In genomic region chr7:22676385-22676784, GRCh38 we compare ENCODE assay signal across 14 cellular contexts. TPM values are rescaled to one million over a fixed set of nuclear protein-coding genes. Genes with fewer than 3 reads are reported as not detected.
DNase-seq lines count a peak whose midpoint lies in the region; ATAC-seq and TF ChIP-seq lines count a peak whose summit lies in the region.
"Had no signal": no experiment of that assay in that cellular context is flagged by ENCODE, and none has a peak within 500 bp of the region (broad histone marks: within the 10 kb centered on the region; RNA-seq: fewer than 3 reads in every experiment).

No MANE protein-coding gene starts in this region.

- no peak for TF ChIP-seq EP300 in tibial nerve (IDR thresholded peaks at IDR 0.05)

- POLR2A ChIA-PET in CD4-positive, alpha-beta memory T cell (lab: Charles Lee; ENCODE audit: partially characterized antibody): interaction anchor here (1.6 kb wide), 1 partner anchor 21 kb away, joined by 20 read pairs; no protein-coding TSS in a partner anchor

- peak; percentile 56 for ATAC-seq in GM18511 (IDR thresholded peaks at IDR 0.05; ENCODE audit: unreplicated experiment)
- ATAC-seq in HG03571 (IDR thresholded peaks at IDR 0.05; ENCODE audit: unreplicated experiment): peak; percentile 46
- no peak for ATAC-seq in psoas muscle

- H3K27me3 Mint-ChIP-seq in CD4-positive, alpha-beta memory T cell: no peaks in the 10 kb centered on the region

- H3K4me1 Mint-ChIP-seq in CD4-positive, alpha-beta memory T cell: peaks cover 53 to 80% (median 72%) of the 10 kb centered on the region in 4 donors

- H3K9me3 Mint-ChIP-seq in CD4-positive, alpha-beta memory T cell: no peaks in the 10 kb centered on the region
- H3K9me3 Mint-ChIP-seq: activated T-cell treated with anti-CD3 and anti-CD28 coated beads, Interleukin-2, amount 50 U/mL, for 4 hours; CD8-positive, alpha-beta T cell had no signal

- in situ Hi-C loops in brain microvascular endothelial cell (cut with HindIII; ENCODE audit: low pct_ligation_motif_present, low sequenced_read_pairs): no loop called here

- no peak overlapping the region for H3K27ac ChIP-seq in CD4-positive, alpha-beta memory T cell (ENCODE audit: low read depth, low read length)
- peak overlapping the region; percentile 39 for H3K27ac ChIP-seq in brain microvascular endothelial cell
- peak overlapping the region in 1 of 4 donors; percentile 4 for H3K27ac ChIP-seq in tibial nerve
- H3K27ac ChIP-seq in colonic mucosa: no peak overlapping the region
- H3K27ac ChIP-seq in psoas muscle: no peak overlapping the region
- H3K27ac ChIP-seq: skin epidermis, WERI-Rb-1 had no signal

- H3K4me3 Mint-ChIP-seq in CD4-positive, alpha-beta memory T cell: peak overlapping the region; percentile 1 to 89 (median 54)
- H3K4me3 Mint-ChIP-seq: activated T-cell treated with anti-CD3 and anti-CD28 coated beads, Interleukin-2, amount 50 U/mL, for 4 hours; CD8-positive, alpha-beta T cell had no signal

- TF ChIP-seq POLR2A in tibial nerve (IDR thresholded peaks at IDR 0.05): no peak

- H3K36me3 ChIP-seq in CD4-positive, alpha-beta memory T cell (ENCODE audit: insufficient read depth, low read length): no peaks in the 10 kb centered on the region
- H3K36me3 ChIP-seq in brain microvascular endothelial cell (replicated peaks): no peaks in the 10 kb centered on the region
- H3K36me3 ChIP-seq in tibial nerve: no peaks in the 10 kb centered on the region
- H3K36me3 ChIP-seq in colonic mucosa: no peaks in the 10 kb centered on the region
- H3K36me3 ChIP-seq in psoas muscle (ENCODE audit: insufficient read depth in 1 of 2, low read depth in 1 of 2): no peaks in the 10 kb centered on the region
- H3K36me3 ChIP-seq: WERI-Rb-1 had no signal

- TF ChIP-seq CTCF in brain microvascular endothelial cell (IDR thresholded peaks at IDR 0.05; ENCODE audit: low read depth, low read length, missing control alignments) (no peak), tibial nerve (IDR thresholded peaks at IDR 0.05) (no peak), colonic mucosa (IDR thresholded peaks at IDR 0.05) (no peak), psoas muscle (IDR thresholded peaks at IDR 0.05) (no peak)

- no peaks in the 10 kb centered on the region for H3K27me3 ChIP-seq in CD4-positive, alpha-beta memory T cell (ENCODE audit: insufficient read depth, low read length)
- H3K27me3 ChIP-seq in brain microvascular endothelial cell (replicated peaks) (no peaks in the 10 kb centered on the region), tibial nerve (no peaks in the 10 kb centered on the region), colonic mucosa (no peaks in the 10 kb centered on the region), psoas muscle (ENCODE audit: insufficient read depth in 3 of 3, low read length in 2 of 3) (no peaks in the 10 kb centered on the region)

- H3K9me3 ChIP-seq in CD4-positive, alpha-beta memory T cell (ENCODE audit: control insufficient read depth in 1 of 2, low read length in 2 of 2): no peaks in the 10 kb centered on the region
- H3K9me3 ChIP-seq in tibial nerve (no peaks in the 10 kb centered on the region), colonic mucosa (no peaks in the 10 kb centered on the region), psoas muscle (no peaks in the 10 kb centered on the region)

- CTCF ChIA-PET in CD4-positive, alpha-beta memory T cell (lab: Charles Lee; ENCODE audit: partially characterized antibody): interaction anchor here (1.0 to 2.1 kb wide), 4 partner anchors 12 to 116 kb away, joined by 3 to 9 read pairs (median 5); no protein-coding TSS in a partner anchor

- peak overlapping the region in 6 of 7 donors; percentile 24 to 86 (median 80) for H3K27ac Mint-ChIP-seq in CD4-positive, alpha-beta memory T cell

- H3K36me3 Mint-ChIP-seq in CD4-positive, alpha-beta memory T cell: no peaks in the 10 kb centered on the region
- H3K36me3 Mint-ChIP-seq: CD8-positive, alpha-beta T cell had no signal

- no peak overlapping the region for H3K4me3 ChIP-seq in CD4-positive, alpha-beta memory T cell (ENCODE audit: low read length in 2 of 2)
- no peak overlapping the region for H3K4me3 ChIP-seq in brain microvascular endothelial cell (ENCODE audit: low read depth, low read length)
- H3K4me3 ChIP-seq in tibial nerve: no peak overlapping the region
- no peak overlapping the region for H3K4me3 ChIP-seq in colonic mucosa
- no peak overlapping the region for H3K4me3 ChIP-seq in psoas muscle
- H3K4me3 ChIP-seq: skin epidermis had no signal

- peaks cover 86% of the 10 kb centered on the region for H3K4me1 ChIP-seq in CD4-positive, alpha-beta memory T cell (ENCODE audit: insufficient read depth, low read length)
- H3K4me1 ChIP-seq in tibial nerve: peaks cover 0 to 4% (median 0%) of the 10 kb centered on the region in 4 donors
- no peaks in the 10 kb centered on the region for H3K4me1 ChIP-seq in colonic mucosa
- H3K4me1 ChIP-seq in psoas muscle: no peaks in the 10 kb centered on the region

- 74 to 80% methylated on average over 2 of the region's 2 CpGs for WGBS in tibial nerve, 2 donors
- 92 to 98% (median 93%) methylated on average over 2 of the region's 2 CpGs for WGBS in psoas muscle, 3 donors

- intact Hi-C loops in CD4-positive, alpha-beta memory T cell (cut with micrococcal nuclease): no loop called here
- intact Hi-C loops in colonic mucosa (cut with DNase I) (no loop called here), psoas muscle (cut with DNase I) (no loop called here)

- no peak overlapping the region for H3K9ac ChIP-seq in colonic mucosa (ENCODE audit: low read depth in 2 of 2, low read length in 2 of 2)

- no peak for DNase-seq in CD4-positive, alpha-beta memory T cell
- DNase-seq in brain microvascular endothelial cell (no peak), tibial nerve (ENCODE audit: low spot score in 2 of 2) (no peak), colonic mucosa (no peak), psoas muscle (no peak)
- DNase-seq: activated T-cell treated with anti-CD3 and anti-CD28 coated beads, Interleukin-2, amount 50 U/mL, for 4 hours; NCI-H1105; nucleus accumbens; WERI-Rb-1 had no signal

RNA-seq across cellular contexts. Expression of gene IL6, which starts 50.6 kb away (rescaled TPM):
- not detected for total RNA-seq in CD4-positive, alpha-beta memory T cell
- not detected for polyA plus RNA-seq in CD4-positive, alpha-beta memory T cell
- total RNA-seq in tibial nerve (10 to 100 TPM in 1 of 4 donors, 1 to 10 TPM in 2, not detected in 1; 3.3 to 16.4 (median 6.3) TPM), colonic mucosa (under 1 TPM in 1 of 2 donors, not detected in 1; 0.77 TPM), psoas muscle (1 to 10 TPM in 2 of 4 donors, under 1 TPM in 1, not detected in 1; 0.99 to 4.6 (median 2.1) TPM)
- polyA plus RNA-seq in psoas muscle: 1 to 10 TPM in 1 of 3 donors, under 1 TPM in 2; 0.51 to 4.1 (median 0.91) TPM
- total RNA-seq: frontal cortex had no signal

Comparison
In these comparisons a context has a peak if more than half of its experiments do, and no peak if none do; other contexts are left out.
1. ATAC-seq: peak in GM18511 (single experiment) and HG03571 (single experiment); none in psoas muscle (0 of 4).